ENCODE assay signal across 8 cellular contexts in the genomic region with DNA sequence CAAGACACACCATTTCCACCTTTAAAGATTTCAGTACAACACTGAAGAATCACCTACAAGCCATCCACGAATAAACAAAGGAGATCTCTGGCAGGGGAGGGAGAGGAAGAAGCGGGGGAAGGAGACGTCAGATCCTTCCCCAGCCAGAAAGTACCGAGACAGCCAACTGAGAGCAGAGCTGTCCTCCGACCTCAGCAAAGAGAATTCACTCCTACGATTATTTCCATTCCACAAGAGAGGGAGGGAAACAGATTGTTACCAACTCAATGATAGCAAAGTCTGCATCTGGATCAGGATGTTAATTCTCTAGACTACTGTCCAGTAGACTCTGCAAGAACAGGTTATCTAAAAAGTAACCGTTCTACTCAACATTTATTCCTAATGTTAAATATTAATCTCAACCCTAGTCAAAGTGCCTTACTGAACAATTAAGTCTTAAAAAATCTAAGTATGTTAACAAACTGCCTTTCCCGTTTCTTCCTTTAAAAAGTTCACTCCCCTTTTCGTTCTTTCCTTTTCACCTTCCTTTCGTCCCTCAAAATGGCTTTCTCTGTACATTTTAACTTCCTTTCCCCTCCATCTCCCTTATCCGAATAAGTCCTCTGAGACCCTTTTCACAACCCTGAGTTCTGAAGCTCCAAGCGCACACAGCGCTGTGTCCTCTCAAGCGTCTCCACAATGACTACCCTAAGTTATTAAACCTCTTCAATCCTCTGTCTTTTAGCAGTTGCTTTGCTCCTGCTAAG. TPM values are rescaled to one million over a fixed set of nuclear protein-coding genes. Genes with fewer than 3 reads are reported as not detected.
DNase-seq lines count a peak whose midpoint lies in the region; ATAC-seq and TF ChIP-seq lines count a peak whose summit lies in the region.

No MANE protein-coding gene starts in this region.

- H3K4me1 ChIP-seq in rectal smooth muscle tissue (ENCODE audit: control insufficient read depth, insufficient read depth, low read length) = peaks cover 9% of the 10 kb centered on the region

- H3K4me3 ChIP-seq in rectal smooth muscle tissue (ENCODE audit: low read length) = peak overlapping the region; percentile 71

- H3K27ac ChIP-seq in rectal smooth muscle tissue (ENCODE audit: low read depth, low read length) = peak overlapping the region; percentile 100

- no peaks in the 10 kb centered on the region for H3K36me3 ChIP-seq in rectal smooth muscle tissue (ENCODE audit: control insufficient read depth, insufficient read depth, low read length)

- DNase-seq in SIG-M5 treated with dmso at 0.1 percent for 504 hours (lab: John Stamatoyannopoulos, UW; ENCODE audit: unreplicated experiment) (peak; percentile 69), SIG-M5 (lab: John Stamatoyannopoulos, UW) (no peak), head of caudate nucleus (peak in 30 of 42 donors; percentile 13 to 76 (median 42))
- DNase-seq in activated naive CD4-positive, alpha-beta T cell treated with Interleukin-2 at 50 U/mL for 16 hours = peak; percentile 64

- ATAC-seq in HG03025 (IDR thresholded peaks at IDR 0.05; ENCODE audit: low FRiP score, unreplicated experiment) = peak; percentile 16
- ATAC-seq in HG03175 (IDR thresholded peaks at IDR 0.05; ENCODE audit: unreplicated experiment) = no peak

- no peaks in the 10 kb centered on the region for H3K27me3 ChIP-seq in rectal smooth muscle tissue (ENCODE audit: control insufficient read depth, insufficient read depth, low read length)

- peak overlapping the region; percentile 69 for H3K9ac ChIP-seq in rectal smooth muscle tissue (ENCODE audit: low read length)

- intact Hi-C loops in head of caudate nucleus (cut with DNase I) = loop anchor here (5.0 kb wide), 1 partner anchor 105 kb away; no protein-coding TSS in a partner anchor

TF ChIP-seq in PFSK-1, 5 proteins besides CTCF, POLR2A, EP300 and RAD21:
- peak; percentile 70; the same call in 1 of the 2 replicates for TF ChIP-seq TAF1 (IDR thresholded peaks at IDR 0.05; ENCODE audit: borderline replicate concordance, insufficient read depth, low read length)
- TF ChIP-seq, protein P1, sequence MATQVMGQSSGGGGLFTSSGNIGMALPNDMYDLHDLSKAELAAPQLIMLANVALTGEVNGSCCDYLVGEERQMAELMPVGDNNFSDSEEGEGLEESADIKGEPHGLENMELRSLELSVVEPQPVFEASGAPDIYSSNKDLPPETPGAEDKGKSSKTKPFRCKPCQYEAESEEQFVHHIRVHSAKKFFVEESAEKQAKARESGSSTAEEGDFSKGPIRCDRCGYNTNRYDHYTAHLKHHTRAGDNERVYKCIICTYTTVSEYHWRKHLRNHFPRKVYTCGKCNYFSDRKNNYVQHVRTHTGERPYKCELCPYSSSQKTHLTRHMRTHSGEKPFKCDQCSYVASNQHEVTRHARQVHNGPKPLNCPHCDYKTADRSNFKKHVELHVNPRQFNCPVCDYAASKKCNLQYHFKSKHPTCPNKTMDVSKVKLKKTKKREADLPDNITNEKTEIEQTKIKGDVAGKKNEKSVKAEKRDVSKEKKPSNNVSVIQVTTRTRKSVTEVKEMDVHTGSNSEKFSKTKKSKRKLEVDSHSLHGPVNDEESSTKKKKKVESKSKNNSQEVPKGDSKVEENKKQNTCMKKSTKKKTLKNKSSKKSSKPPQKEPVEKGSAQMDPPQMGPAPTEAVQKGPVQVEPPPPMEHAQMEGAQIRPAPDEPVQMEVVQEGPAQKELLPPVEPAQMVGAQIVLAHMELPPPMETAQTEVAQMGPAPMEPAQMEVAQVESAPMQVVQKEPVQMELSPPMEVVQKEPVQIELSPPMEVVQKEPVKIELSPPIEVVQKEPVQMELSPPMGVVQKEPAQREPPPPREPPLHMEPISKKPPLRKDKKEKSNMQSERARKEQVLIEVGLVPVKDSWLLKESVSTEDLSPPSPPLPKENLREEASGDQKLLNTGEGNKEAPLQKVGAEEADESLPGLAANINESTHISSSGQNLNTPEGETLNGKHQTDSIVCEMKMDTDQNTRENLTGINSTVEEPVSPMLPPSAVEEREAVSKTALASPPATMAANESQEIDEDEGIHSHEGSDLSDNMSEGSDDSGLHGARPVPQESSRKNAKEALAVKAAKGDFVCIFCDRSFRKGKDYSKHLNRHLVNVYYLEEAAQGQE (IDR thresholded peaks at IDR 0.05; ENCODE audit: insufficient read depth in 1 of 2, low read depth in 2 of 2, low read length in 2 of 2) = no peak
- 0 out of 2 replicates have a peak, but pooled peaks have one; percentile 52 for TF ChIP-seq POLR2AphosphoS5 (IDR thresholded peaks at IDR 0.05; ENCODE audit: low read depth, low read length)
- TF ChIP-seq FOXP2 (optimal IDR thresholded peaks at IDR 0.05; ENCODE audit: borderline replicate concordance, extremely low read depth, extremely low read length, insufficient read depth) = no peak
- TF ChIP-seq SIN3A (IDR thresholded peaks at IDR 0.05; ENCODE audit: borderline replicate concordance, insufficient read depth, low read length) = 0 out of 2 replicates have a peak, but pooled peaks have one; percentile 7

RNA-seq across cellular contexts. Expression of a gene that starts 1.4 kb away (rescaled TPM):
- polyA plus RNA-seq in PFSK-1 (2012; ENCODE audit: insufficient read length, low read depth) = 11.4 TPM
